ENCODE assay signal across 1 cellular context in the genomic region with DNA sequence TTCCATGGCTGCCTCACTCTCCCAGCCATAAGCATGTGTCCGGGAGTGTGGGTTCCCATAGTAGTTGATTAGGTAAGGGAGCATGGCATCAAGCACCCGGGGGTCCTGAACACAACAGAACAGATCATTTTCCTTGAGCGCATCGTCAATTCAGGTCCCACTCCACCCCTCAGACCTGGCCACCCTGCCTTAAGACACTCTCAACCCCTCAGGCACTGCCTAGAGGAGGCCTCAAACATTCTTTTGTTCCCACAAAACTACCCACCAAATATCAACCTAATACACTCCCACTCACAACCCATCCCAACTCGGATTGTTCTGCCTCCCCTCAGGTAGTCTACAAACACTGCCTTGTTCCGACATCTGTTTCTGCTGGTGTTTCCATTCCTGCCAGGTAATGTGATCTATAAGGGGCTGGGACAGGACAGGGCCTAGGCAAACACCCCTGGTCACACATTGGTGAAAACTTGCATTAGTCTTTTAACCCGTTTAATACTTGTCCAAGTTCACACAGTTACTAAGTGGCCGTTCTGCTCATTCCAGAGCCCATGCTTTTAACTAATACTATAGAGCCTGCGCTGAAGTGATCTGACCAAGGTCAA.
TF ChIP-seq lines count a peak whose summit lies in the region.

No MANE protein-coding gene starts in this region.

TF ChIP-seq in HepG2, 621 proteins besides CTCF, POLR2A, EP300 and RAD21 (continued from another document and continues in another):
- TF ChIP-seq IKZF4 (CRISPR knock-in tag; IDR thresholded peaks at IDR 0.05; ENCODE audit: borderline replicate concordance, low read depth, not compliant biosample characterization) (peak; percentile 63), ZNF737 (CRISPR knock-in tag; IDR thresholded peaks at IDR 0.05; ENCODE audit: borderline replicate concordance) (0 out of 2 replicates have a peak, but pooled peaks have one; percentile 74), IKZF5 (CRISPR knock-in tag; IDR thresholded peaks at IDR 0.05) (no peak), NFRKB (IDR thresholded peaks at IDR 0.05) (no peak), KAT8 (CRISPR knock-in tag; IDR thresholded peaks at IDR 0.05) (no peak), NONO (IDR thresholded peaks at IDR 0.05) (no peak), NONO (CRISPR knock-in tag; conservative IDR thresholded peaks at IDR 0.05) (no peak; the same call in 1 of the 2 replicates), HHEX (CRISPR knock-in tag; IDR thresholded peaks at IDR 0.05) (no peak), NR1H2 (CRISPR knock-in tag; IDR thresholded peaks at IDR 0.05; ENCODE audit: borderline replicate concordance, low read depth) (no peak; the same call in 1 of the 2 replicates), KAT2B (IDR thresholded peaks at IDR 0.05; ENCODE audit: borderline replicate concordance, low read depth, low read length) (no peak), PITX1 (CRISPR knock-in tag; IDR thresholded peaks at IDR 0.05) (no peak), CENPT (CRISPR knock-in tag; IDR thresholded peaks at IDR 0.05; ENCODE audit: low read depth) (no peak), SMAD3 (CRISPR knock-in tag; IDR thresholded peaks at IDR 0.05) (no peak), ZNF296 (CRISPR knock-in tag; conservative IDR thresholded peaks at IDR 0.05) (peak; percentile 85; the same call in 1 of the 2 replicates), ZKSCAN5 (CRISPR knock-in tag; IDR thresholded peaks at IDR 0.05) (no peak), SP2 (CRISPR knock-in tag; IDR thresholded peaks at IDR 0.05) (no peak), ATF4 (CRISPR knock-in tag; IDR thresholded peaks at IDR 0.05) (no peak), TCF12 (IDR thresholded peaks at IDR 0.05) (no peak), TCF12 (CRISPR knock-in tag; IDR thresholded peaks at IDR 0.05) (0 out of 2 replicates have a peak, but pooled peaks have one; percentile 55), HNRNPUL1 (IDR thresholded peaks at IDR 0.05; ENCODE audit: low read depth, low read length) (no peak), FOXC1 (CRISPR knock-in tag; IDR thresholded peaks at IDR 0.05; ENCODE audit: borderline replicate concordance) (0 out of 2 replicates have a peak, but pooled peaks have one; percentile 22), ZNF136 (CRISPR knock-in tag; IDR thresholded peaks at IDR 0.05; ENCODE audit: low read depth) (no peak), ZNF160 (CRISPR knock-in tag; IDR thresholded peaks at IDR 0.05) (peak; percentile 39; the same call in 1 of the 2 replicates), ZNF788 (CRISPR knock-in tag; IDR thresholded peaks at IDR 0.05; ENCODE audit: borderline replicate concordance) (peak; percentile 72; the same call in 1 of the 2 replicates)
- TF ChIP-seq, protein P1, sequence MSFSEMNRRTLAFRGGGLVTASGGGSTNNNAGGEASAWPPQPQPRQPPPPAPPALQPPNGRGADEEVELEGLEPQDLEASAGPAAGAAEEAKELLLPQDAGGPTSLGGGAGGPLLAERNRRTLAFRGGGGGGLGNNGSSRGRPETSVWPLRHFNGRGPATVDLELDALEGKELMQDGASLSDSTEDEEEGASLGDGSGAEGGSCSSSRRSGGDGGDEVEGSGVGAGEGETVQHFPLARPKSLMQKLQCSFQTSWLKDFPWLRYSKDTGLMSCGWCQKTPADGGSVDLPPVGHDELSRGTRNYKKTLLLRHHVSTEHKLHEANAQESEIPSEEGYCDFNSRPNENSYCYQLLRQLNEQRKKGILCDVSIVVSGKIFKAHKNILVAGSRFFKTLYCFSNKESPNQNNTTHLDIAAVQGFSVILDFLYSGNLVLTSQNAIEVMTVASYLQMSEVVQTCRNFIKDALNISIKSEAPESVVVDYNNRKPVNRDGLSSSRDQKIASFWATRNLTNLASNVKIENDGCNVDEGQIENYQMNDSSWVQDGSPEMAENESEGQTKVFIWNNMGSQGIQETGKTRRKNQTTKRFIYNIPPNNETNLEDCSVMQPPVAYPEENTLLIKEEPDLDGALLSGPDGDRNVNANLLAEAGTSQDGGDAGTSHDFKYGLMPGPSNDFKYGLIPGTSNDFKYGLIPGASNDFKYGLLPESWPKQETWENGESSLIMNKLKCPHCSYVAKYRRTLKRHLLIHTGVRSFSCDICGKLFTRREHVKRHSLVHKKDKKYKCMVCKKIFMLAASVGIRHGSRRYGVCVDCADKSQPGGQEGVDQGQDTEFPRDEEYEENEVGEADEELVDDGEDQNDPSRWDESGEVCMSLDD (CRISPR knock-in tag; IDR thresholded peaks at IDR 0.05; ENCODE audit: borderline replicate concordance), result no peak
- TF ChIP-seq, protein P2, sequence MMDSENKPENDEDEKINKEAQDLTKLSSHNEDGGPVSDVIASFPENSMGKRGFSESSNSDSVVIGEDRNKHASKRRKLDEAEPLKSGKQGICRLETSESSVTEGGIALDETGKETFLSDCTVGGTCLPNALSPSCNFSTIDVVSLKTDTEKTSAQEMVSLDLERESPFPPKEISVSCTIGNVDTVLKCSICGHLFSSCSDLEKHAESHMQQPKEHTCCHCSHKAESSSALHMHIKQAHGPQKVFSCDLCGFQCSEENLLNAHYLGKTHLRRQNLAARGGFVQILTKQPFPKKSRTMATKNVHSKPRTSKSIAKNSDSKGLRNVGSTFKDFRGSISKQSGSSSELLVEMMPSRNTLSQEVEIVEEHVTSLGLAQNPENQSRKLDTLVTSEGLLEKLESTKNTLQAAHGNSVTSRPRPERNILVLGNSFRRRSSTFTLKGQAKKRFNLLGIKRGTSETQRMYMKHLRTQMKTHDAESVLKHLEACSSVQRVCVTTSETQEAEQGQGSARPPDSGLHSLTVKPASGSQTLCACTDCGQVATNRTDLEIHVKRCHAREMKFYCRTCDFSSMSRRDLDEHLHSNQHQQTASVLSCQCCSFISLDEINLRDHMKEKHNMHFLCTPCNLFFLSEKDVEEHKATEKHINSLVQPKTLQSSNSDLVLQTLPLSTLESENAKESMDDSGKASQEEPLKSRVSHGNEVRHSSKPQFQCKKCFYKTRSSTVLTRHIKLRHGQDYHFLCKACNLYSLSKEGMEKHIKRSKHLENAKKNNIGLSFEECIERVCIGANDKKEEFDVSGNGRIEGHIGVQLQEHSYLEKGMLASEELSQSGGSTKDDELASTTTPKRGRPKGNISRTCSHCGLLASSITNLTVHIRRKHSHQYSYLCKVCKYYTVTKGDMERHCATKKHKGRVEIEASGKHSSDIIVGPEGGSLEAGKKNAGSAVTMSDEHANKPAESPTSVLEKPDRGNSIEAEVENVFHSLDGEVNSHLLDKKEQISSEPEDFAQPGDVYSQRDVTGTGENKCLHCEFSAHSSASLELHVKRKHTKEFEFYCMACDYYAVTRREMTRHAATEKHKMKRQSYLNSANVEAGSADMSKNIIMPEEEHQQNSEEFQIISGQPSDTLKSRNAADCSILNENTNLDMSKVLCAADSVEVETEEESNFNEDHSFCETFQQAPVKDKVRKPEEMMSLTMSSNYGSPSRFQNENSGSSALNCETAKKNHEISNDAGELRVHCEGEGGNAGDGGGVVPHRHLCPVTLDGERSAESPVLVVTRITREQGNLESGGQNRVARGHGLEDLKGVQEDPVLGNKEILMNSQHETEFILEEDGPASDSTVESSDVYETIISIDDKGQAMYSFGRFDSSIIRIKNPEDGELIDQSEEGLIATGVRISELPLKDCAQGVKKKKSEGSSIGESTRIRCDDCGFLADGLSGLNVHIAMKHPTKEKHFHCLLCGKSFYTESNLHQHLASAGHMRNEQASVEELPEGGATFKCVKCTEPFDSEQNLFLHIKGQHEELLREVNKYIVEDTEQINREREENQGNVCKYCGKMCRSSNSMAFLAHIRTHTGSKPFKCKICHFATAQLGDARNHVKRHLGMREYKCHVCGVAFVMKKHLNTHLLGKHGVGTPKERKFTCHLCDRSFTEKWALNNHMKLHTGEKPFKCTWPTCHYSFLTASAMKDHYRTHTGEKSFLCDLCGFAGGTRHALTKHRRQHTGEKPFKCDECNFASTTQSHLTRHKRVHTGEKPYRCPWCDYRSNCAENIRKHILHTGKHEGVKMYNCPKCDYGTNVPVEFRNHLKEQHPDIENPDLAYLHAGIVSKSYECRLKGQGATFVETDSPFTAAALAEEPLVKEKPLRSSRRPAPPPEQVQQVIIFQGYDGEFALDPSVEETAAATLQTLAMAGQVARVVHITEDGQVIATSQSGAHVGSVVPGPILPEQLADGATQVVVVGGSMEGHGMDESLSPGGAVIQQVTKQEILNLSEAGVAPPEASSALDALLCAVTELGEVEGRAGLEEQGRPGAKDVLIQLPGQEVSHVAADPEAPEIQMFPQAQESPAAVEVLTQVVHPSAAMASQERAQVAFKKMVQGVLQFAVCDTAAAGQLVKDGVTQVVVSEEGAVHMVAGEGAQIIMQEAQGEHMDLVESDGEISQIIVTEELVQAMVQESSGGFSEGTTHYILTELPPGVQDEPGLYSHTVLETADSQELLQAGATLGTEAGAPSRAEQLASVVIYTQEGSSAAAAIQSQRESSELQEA (CRISPR knock-in tag; IDR thresholded peaks at IDR 0.05; ENCODE audit: not compliant biosample characterization), result no peak
- TF ChIP-seq, protein P3, sequence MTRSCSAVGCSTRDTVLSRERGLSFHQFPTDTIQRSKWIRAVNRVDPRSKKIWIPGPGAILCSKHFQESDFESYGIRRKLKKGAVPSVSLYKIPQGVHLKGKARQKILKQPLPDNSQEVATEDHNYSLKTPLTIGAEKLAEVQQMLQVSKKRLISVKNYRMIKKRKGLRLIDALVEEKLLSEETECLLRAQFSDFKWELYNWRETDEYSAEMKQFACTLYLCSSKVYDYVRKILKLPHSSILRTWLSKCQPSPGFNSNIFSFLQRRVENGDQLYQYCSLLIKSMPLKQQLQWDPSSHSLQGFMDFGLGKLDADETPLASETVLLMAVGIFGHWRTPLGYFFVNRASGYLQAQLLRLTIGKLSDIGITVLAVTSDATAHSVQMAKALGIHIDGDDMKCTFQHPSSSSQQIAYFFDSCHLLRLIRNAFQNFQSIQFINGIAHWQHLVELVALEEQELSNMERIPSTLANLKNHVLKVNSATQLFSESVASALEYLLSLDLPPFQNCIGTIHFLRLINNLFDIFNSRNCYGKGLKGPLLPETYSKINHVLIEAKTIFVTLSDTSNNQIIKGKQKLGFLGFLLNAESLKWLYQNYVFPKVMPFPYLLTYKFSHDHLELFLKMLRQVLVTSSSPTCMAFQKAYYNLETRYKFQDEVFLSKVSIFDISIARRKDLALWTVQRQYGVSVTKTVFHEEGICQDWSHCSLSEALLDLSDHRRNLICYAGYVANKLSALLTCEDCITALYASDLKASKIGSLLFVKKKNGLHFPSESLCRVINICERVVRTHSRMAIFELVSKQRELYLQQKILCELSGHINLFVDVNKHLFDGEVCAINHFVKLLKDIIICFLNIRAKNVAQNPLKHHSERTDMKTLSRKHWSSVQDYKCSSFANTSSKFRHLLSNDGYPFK (CRISPR knock-in tag; IDR thresholded peaks at IDR 0.05; ENCODE audit: borderline replicate concordance), result no peak
- TF ChIP-seq, protein P4, sequence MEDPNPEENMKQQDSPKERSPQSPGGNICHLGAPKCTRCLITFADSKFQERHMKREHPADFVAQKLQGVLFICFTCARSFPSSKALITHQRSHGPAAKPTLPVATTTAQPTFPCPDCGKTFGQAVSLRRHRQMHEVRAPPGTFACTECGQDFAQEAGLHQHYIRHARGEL (CRISPR knock-in tag; IDR thresholded peaks at IDR 0.05), result 0 out of 2 replicates have a peak, but pooled peaks have one; percentile 45
- TF ChIP-seq, protein P5, sequence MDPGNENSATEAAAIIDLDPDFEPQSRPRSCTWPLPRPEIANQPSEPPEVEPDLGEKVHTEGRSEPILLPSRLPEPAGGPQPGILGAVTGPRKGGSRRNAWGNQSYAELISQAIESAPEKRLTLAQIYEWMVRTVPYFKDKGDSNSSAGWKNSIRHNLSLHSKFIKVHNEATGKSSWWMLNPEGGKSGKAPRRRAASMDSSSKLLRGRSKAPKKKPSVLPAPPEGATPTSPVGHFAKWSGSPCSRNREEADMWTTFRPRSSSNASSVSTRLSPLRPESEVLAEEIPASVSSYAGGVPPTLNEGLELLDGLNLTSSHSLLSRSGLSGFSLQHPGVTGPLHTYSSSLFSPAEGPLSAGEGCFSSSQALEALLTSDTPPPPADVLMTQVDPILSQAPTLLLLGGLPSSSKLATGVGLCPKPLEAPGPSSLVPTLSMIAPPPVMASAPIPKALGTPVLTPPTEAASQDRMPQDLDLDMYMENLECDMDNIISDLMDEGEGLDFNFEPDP (CRISPR knock-in tag; conservative IDR thresholded peaks at IDR 0.05), result no peak
- TF ChIP-seq, protein P6, sequence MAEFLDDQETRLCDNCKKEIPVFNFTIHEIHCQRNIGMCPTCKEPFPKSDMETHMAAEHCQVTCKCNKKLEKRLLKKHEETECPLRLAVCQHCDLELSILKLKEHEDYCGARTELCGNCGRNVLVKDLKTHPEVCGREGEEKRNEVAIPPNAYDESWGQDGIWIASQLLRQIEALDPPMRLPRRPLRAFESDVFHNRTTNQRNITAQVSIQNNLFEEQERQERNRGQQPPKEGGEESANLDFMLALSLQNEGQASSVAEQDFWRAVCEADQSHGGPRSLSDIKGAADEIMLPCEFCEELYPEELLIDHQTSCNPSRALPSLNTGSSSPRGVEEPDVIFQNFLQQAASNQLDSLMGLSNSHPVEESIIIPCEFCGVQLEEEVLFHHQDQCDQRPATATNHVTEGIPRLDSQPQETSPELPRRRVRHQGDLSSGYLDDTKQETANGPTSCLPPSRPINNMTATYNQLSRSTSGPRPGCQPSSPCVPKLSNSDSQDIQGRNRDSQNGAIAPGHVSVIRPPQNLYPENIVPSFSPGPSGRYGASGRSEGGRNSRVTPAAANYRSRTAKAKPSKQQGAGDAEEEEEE (CRISPR knock-in tag; IDR thresholded peaks at IDR 0.05; ENCODE audit: borderline replicate concordance), result peak; percentile 87; the same call in 1 of the 2 replicates
- TF ChIP-seq, protein P7, sequence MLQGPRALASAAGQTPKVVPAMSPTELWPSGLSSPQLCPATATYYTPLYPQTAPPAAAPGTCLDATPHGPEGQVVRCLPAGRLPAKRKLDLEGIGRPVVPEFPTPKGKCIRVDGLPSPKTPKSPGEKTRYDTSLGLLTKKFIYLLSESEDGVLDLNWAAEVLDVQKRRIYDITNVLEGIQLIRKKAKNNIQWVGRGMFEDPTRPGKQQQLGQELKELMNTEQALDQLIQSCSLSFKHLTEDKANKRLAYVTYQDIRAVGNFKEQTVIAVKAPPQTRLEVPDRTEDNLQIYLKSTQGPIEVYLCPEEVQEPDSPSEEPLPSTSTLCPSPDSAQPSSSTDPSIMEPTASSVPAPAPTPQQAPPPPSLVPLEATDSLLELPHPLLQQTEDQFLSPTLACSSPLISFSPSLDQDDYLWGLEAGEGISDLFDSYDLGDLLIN (CRISPR knock-in tag; IDR thresholded peaks at IDR 0.05; ENCODE audit: borderline replicate concordance), result no peak
